In the genomic region with DNA sequence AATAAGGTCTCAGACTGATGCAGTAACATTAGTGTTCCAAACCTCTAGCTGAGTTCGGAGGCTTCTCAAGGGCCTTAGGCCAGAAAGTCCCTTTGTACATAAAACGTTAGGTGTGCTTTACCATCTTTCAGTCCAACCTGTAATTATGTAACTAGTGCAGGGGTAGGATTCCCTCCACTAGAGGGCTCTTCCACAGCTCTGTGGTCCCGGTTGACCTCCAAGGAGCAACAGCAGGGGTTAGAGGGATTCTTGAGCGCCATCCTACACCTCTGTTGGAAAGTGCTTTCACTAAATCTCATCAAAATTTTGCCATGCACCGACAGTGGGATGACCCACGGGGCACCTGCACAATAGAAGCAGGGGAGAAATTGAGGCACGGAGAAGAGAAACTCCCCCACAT, we compare ENCODE assay signal across 10 cellular contexts.
DNase-seq lines count a peak whose midpoint lies in the region; ATAC-seq and TF ChIP-seq lines count a peak whose summit lies in the region.
"Had no signal": no experiment of that assay in that cellular context is flagged by ENCODE, and none has a peak within 500 bp of the region (broad histone marks: within the 10 kb centered on the region; RNA-seq: fewer than 3 reads in every experiment).

No MANE protein-coding gene starts in this region.

- H3K36me3 Mint-ChIP-seq in activated T-helper 1 cell treated with anti-CD3 and anti-CD28 coated beads, Interleukin-12 subunit alpha, Interleukin-12 subunit beta, Interleukin-2, Interleukin-4 antibody, amounts not matched to agents 30 ng/mL and 10 ng/mL and 1 ng/mL, durations not matched to agents 14 hours and 24 hours and 36 hours (ENCODE audit: low read depth): no peaks in the 10 kb centered on the region
- no peaks in the 10 kb centered on the region for H3K36me3 Mint-ChIP-seq in effector memory CD8-positive, alpha-beta T cell (ENCODE audit: insufficient read depth)

- H3K9me3 ChIP-seq in lower lobe of right lung: no peaks in the 10 kb centered on the region

- no peak for TF ChIP-seq CTCF in lower lobe of right lung (IDR thresholded peaks at IDR 0.05)

- no peak overlapping the region for H3K4me3 Mint-ChIP-seq in activated T-helper 1 cell treated with anti-CD3 and anti-CD28 coated beads, Interleukin-12 subunit alpha, Interleukin-12 subunit beta, Interleukin-2, Interleukin-4 antibody, amounts not matched to agents 30 ng/mL and 10 ng/mL and 1 ng/mL, durations not matched to agents 14 hours and 24 hours and 36 hours
- no peak overlapping the region for H3K4me3 Mint-ChIP-seq in effector memory CD8-positive, alpha-beta T cell

- ATAC-seq in GM18861 (IDR thresholded peaks at IDR 0.05; ENCODE audit: unreplicated experiment) (peak; percentile 65), HG02885 (IDR thresholded peaks at IDR 0.05; ENCODE audit: poor library complexity, unreplicated experiment) (peak; percentile 87), lower lobe of right lung (peak; percentile 32 to 49), HG03457 (IDR thresholded peaks at IDR 0.05; ENCODE audit: unreplicated experiment) (no peak)
- ATAC-seq in effector memory CD8-positive, alpha-beta T cell (replicated peaks): no peak
- ATAC-seq: K562 had no signal

- no peak overlapping the region for H3K4me3 ChIP-seq in lower lobe of right lung
- H3K4me3 ChIP-seq: cardiac muscle cell, K562 had no signal

- no peak overlapping the region for H3K27ac ChIP-seq in lower lobe of right lung
- H3K27ac ChIP-seq: cardiac muscle cell had no signal

- H3K9me3 Mint-ChIP-seq in activated T-helper 1 cell treated with anti-CD3 and anti-CD28 coated beads, Interleukin-12 subunit alpha, Interleukin-12 subunit beta, Interleukin-2, Interleukin-4 antibody, amounts not matched to agents 30 ng/mL and 10 ng/mL and 1 ng/mL, durations not matched to agents 14 hours and 24 hours and 36 hours: no peaks in the 10 kb centered on the region
- peaks cover 0 to 2% of the 10 kb centered on the region in 2 donors for H3K9me3 Mint-ChIP-seq in effector memory CD8-positive, alpha-beta T cell

- H3K4me1 Mint-ChIP-seq in activated T-helper 1 cell treated with anti-CD3 and anti-CD28 coated beads, Interleukin-12 subunit alpha, Interleukin-12 subunit beta, Interleukin-2, Interleukin-4 antibody, amounts not matched to agents 30 ng/mL and 10 ng/mL and 1 ng/mL, durations not matched to agents 14 hours and 24 hours and 36 hours (ENCODE audit: low read depth): no peaks in the 10 kb centered on the region
- no peaks in the 10 kb centered on the region for H3K4me1 Mint-ChIP-seq in effector memory CD8-positive, alpha-beta T cell (ENCODE audit: low read depth in 2 of 2)

- DNase-seq in RPMI8226: peak; percentile 43
- no peak for DNase-seq in lower lobe of right lung
- DNase-seq in activated T-helper 1 cell treated with anti-CD3 and anti-CD28 coated beads, Interleukin-12 subunit alpha, Interleukin-12 subunit beta, Interleukin-2, Interleukin-4 antibody, amounts not matched to agents 30 ng/mL and 10 ng/mL and 1 ng/mL, durations not matched to agents 14 hours and 24 hours and 36 hours (ENCODE audit: low spot score): no peak
- DNase-seq in NCI-H2227 treated with DMSO at 0.1 percent for 48 hours (lab: John Stamatoyannopoulos, UW): no peak
- no peak for DNase-seq in effector memory CD8-positive, alpha-beta T cell

- H3K36me3 ChIP-seq in lower lobe of right lung: no peaks in the 10 kb centered on the region
- H3K36me3 ChIP-seq: cardiac muscle cell had no signal

- no peaks in the 10 kb centered on the region for H3K27me3 Mint-ChIP-seq in activated T-helper 1 cell treated with anti-CD3 and anti-CD28 coated beads, Interleukin-12 subunit alpha, Interleukin-12 subunit beta, Interleukin-2, Interleukin-4 antibody, amounts not matched to agents 30 ng/mL and 10 ng/mL and 1 ng/mL, durations not matched to agents 14 hours and 24 hours and 36 hours (ENCODE audit: insufficient read depth)
- no peaks in the 10 kb centered on the region for H3K27me3 Mint-ChIP-seq in effector memory CD8-positive, alpha-beta T cell

- intact Hi-C loops in lower lobe of right lung (cut with DNase I): no loop called here
- intact Hi-C loops in activated T-helper 1 cell treated with anti-CD3 and anti-CD28 coated beads, Interleukin-12 subunit alpha, Interleukin-12 subunit beta, Interleukin-2, Interleukin-4 antibody, amounts not matched to agents 30 ng/mL and 10 ng/mL and 1 ng/mL, durations not matched to agents 14 hours and 24 hours and 36 hours (cut with micrococcal nuclease): no loop called here

- no peaks in the 10 kb centered on the region for H3K4me1 ChIP-seq in lower lobe of right lung

- no peak overlapping the region for H3K27ac Mint-ChIP-seq in activated T-helper 1 cell treated with anti-CD3 and anti-CD28 coated beads, Interleukin-12 subunit alpha, Interleukin-12 subunit beta, Interleukin-2, Interleukin-4 antibody, amounts not matched to agents 30 ng/mL and 10 ng/mL and 1 ng/mL, durations not matched to agents 14 hours and 24 hours and 36 hours
- no peak overlapping the region for H3K27ac Mint-ChIP-seq in effector memory CD8-positive, alpha-beta T cell

- no peaks in the 10 kb centered on the region for H3K27me3 ChIP-seq in lower lobe of right lung (ENCODE audit: low read depth)
- H3K27me3 ChIP-seq: cardiac muscle cell had no signal

Comparison
In these comparisons a context has a peak if more than half of its experiments do, and no peak if none do; other contexts are left out.
1. ATAC-seq: peak in GM18861 (single experiment), HG02885 (single experiment) and lower lobe of right lung (2 of 2); none in HG03457 (single experiment) and effector memory CD8-positive, alpha-beta T cell (single experiment).